ENCODE assay signal across 8 cellular contexts in genomic region chr20:45362804-45363610, GRCh38.
A peak's percentile ranks its signal among the peaks of the same experiment; 100 is the strongest.
DNase-seq lines count a peak whose midpoint lies in the region; ATAC-seq lines count a peak whose summit lies in the region.

Gene SYS1, plus strand, starts transcription at chr20:45363156. Its CDS starts 376 bp downstream, at chr20:45363532.

- H3K27me3 ChIP-seq in BLaER1 treated with 17β-estradiol and CSF1 and Interleukin-3, amounts not matched to agents 10 nM and 100 nM, result no peaks in the 10 kb centered on the region

- peaks cover 20 to 29% (median 27%) of the 10 kb centered on the region in 11 experiments for H3K36me3 ChIP-seq in BLaER1 treated with 17β-estradiol and CSF1 and Interleukin-3, amounts not matched to agents 10 nM and 100 nM

- peak within 1 kb of the TSS; percentile 67 to 84 (median 74) for H3K4me3 ChIP-seq in BLaER1 treated with 17β-estradiol and CSF1 and Interleukin-3, amounts not matched to agents 10 nM and 100 nM

- H4K20me1 ChIP-seq in BLaER1 treated with 17β-estradiol and CSF1 and Interleukin-3, amounts not matched to agents 10 nM and 100 nM, result peaks cover 4 to 45% (median 13%) of the 10 kb centered on the region in 11 experiments; a peak in 16 of 22 replicates

- H3K9ac ChIP-seq in BLaER1 treated with 17β-estradiol and CSF1 and Interleukin-3, amounts not matched to agents 10 nM and 100 nM, result peak within 1 kb of the TSS; percentile 85 to 95 (median 90)

- peak within 1 kb of the TSS; percentile 85 to 99 (median 91) for H3K27ac ChIP-seq in BLaER1 treated with 17β-estradiol and CSF1 and Interleukin-3, amounts not matched to agents 10 nM and 100 nM
- H3K27ac ChIP-seq in cingulate gyrus (ENCODE audit: low read depth, low read length), result peak within 1 kb of the TSS; percentile 98

- no peaks in the 10 kb centered on the region for H3K9me3 ChIP-seq in BLaER1 treated with 17β-estradiol and CSF1 and Interleukin-3, amounts not matched to agents 10 nM and 100 nM (replicated peaks in 1 of 11)

- peaks cover 76 to 94% (median 91%) of the 10 kb centered on the region in 10 experiments for H3K4me1 ChIP-seq in BLaER1 treated with 17β-estradiol and CSF1 and Interleukin-3, amounts not matched to agents 10 nM and 100 nM

- DNase-seq in GM19240 (ENCODE audit: insufficient read length, low spot score) (peak; percentile 75), NCI-H524 treated with DMSO at 0.1 percent for 48 hours (lab: John Stamatoyannopoulos, UW) (peak; percentile 95), kidney glomerular epithelial cell (lab: John Stamatoyannopoulos, UW) (peak; percentile 97)
- peak; percentile 98 to 99 for DNase-seq in activated CD4-positive, alpha-beta T cell treated with anti-CD3 and anti-CD28 coated beads for 4 hours
- peak; percentile 98 to 99 for DNase-seq in stimulated activated CD4-positive, alpha-beta T cell treated with anti-CD3 and anti-CD28 coated beads, Interleukin-1b, Interleukin-23, amount 100 ng/mL, for 1 hour (ENCODE audit: low read depth in 2 of 2)

- H3K4me2 ChIP-seq in BLaER1 treated with 17β-estradiol and CSF1 and Interleukin-3, amounts not matched to agents 10 nM and 100 nM, result peak within 1 kb of the TSS; percentile 85 to 99 (median 95)

- peak; percentile 71 for ATAC-seq in HG03460 (IDR thresholded peaks at IDR 0.05; ENCODE audit: unreplicated experiment)

Comparison
In these comparisons a context has a peak if more than half of its experiments do, and no peak if none do; other contexts are left out.
1. Peak in every context shown above with its lines: DNase-seq, ATAC-seq, H3K4me3 ChIP-seq and H3K27ac ChIP-seq.